1 cellular context compared by ENCODE assay signal in the genomic region with DNA sequence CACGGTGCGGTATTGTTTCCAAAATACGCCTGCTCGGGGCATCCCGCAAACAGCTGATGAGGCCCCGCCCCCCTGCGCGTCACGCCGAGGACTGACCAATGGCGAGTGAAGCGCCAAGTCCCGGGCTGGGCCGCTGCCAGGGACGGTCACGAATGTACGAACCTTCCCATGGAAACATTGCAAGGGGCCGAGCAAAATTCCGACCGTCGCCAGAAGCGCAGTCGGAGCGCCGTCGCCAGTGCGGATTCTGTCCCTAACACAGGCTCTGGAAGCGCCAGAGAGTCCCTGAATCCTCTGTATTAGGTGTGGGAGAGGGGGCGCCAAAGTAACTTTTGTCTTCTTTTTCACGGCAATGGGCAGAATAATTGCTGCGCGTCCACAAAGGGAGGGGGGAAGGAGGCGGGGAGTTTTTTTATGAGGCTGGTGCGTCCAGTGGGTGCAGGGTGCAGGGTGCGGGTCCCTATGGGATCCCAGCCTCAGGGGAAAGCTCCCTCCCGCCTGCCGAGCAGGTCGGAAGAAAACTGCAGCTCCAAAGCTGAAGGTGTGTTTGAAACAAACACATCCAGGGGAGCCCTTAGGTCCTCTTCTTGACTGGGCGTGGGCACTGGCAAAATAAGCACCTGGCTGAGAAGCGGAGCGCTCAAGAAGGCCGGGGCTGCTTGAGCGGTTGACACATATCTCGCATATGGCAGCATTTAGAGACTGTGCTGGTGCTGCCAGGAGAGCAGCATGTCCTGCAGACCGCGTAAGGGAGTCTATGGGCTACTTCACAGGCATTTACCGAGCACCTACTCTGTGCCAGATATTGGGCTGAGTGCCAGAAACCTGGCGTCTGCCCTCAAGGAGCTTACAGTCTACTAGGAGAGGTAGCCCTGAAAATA.
TF ChIP-seq lines count a peak whose summit lies in the region.

Gene BMF, minus strand, starts transcription at position 25 of the 881 bp plus-strand sequence. CDS start 2,793 bp downstream, outside the sequence.

TF ChIP-seq in GM12878, 131 proteins besides CTCF, POLR2A, EP300 and RAD21 (continued from another document and continues in another):
- 0 out of 2 replicates have a peak, but pooled peaks have one; percentile 57 for TF ChIP-seq RCOR1 (conservative IDR thresholded peaks at IDR 0.05; ENCODE audit: low read depth, low read length)
- TF ChIP-seq, protein P1, sequence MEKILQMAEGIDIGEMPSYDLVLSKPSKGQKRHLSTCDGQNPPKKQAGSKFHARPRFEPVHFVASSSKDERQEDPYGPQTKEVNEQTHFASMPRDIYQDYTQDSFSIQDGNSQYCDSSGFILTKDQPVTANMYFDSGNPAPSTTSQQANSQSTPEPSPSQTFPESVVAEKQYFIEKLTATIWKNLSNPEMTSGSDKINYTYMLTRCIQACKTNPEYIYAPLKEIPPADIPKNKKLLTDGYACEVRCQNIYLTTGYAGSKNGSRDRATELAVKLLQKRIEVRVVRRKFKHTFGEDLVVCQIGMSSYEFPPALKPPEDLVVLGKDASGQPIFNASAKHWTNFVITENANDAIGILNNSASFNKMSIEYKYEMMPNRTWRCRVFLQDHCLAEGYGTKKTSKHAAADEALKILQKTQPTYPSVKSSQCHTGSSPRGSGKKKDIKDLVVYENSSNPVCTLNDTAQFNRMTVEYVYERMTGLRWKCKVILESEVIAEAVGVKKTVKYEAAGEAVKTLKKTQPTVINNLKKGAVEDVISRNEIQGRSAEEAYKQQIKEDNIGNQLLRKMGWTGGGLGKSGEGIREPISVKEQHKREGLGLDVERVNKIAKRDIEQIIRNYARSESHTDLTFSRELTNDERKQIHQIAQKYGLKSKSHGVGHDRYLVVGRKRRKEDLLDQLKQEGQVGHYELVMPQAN (conservative IDR thresholded peaks at IDR 0.05) = no peak; the same call in 1 of the 2 replicates
- TF ChIP-seq, protein P2, sequence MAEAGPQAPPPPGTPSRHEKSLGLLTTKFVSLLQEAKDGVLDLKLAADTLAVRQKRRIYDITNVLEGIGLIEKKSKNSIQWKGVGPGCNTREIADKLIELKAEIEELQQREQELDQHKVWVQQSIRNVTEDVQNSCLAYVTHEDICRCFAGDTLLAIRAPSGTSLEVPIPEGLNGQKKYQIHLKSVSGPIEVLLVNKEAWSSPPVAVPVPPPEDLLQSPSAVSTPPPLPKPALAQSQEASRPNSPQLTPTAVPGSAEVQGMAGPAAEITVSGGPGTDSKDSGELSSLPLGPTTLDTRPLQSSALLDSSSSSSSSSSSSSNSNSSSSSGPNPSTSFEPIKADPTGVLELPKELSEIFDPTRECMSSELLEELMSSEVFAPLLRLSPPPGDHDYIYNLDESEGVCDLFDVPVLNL (IDR thresholded peaks at IDR 0.05; ENCODE audit: low read depth, low read length) = peak; percentile 37; the same call in 1 of the 2 replicates
- TF ChIP-seq CUX1 (IDR thresholded peaks at IDR 0.05; ENCODE audit: insufficient replicate concordance, low read depth, low read length) = no peak
- no peak for TF ChIP-seq SMAD1 (IDR thresholded peaks at IDR 0.05; ENCODE audit: low read depth, partially characterized antibody)
- TF ChIP-seq, protein P3, sequence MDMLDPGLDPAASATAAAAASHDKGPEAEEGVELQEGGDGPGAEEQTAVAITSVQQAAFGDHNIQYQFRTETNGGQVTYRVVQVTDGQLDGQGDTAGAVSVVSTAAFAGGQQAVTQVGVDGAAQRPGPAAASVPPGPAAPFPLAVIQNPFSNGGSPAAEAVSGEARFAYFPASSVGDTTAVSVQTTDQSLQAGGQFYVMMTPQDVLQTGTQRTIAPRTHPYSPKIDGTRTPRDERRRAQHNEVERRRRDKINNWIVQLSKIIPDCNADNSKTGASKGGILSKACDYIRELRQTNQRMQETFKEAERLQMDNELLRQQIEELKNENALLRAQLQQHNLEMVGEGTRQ (IDR thresholded peaks at IDR 0.05; ENCODE audit: borderline replicate concordance, low read depth, low read length) = no peak
- no peak for TF ChIP-seq CBX3 (IDR thresholded peaks at IDR 0.05; ENCODE audit: borderline replicate concordance, low read depth)
- peak; percentile 8; the same call in 1 of the 2 replicates for TF ChIP-seq ZNF384 (IDR thresholded peaks at IDR 0.05; ENCODE audit: borderline replicate concordance, low read depth, low read length)
- TF ChIP-seq RELA (IDR thresholded peaks at IDR 0.05; ENCODE audit: borderline replicate concordance, partially characterized antibody) = no peak
- no peak for TF ChIP-seq JUND (IDR thresholded peaks at IDR 0.05; ENCODE audit: low read depth, low read length)
- no peak for TF ChIP-seq DPF2 (IDR thresholded peaks at IDR 0.05)
- no peak for TF ChIP-seq IRF4 (IDR thresholded peaks at IDR 0.05; ENCODE audit: low read depth, low read length)
- TF ChIP-seq BMI1 (IDR thresholded peaks at IDR 0.05; ENCODE audit: borderline replicate concordance) = no peak
- TF ChIP-seq EGR1 (IDR thresholded peaks at IDR 0.05; ENCODE audit: borderline replicate concordance in 1 of 2, low read depth in 2 of 2, low read length in 2 of 2) = peak in 1 of 2 experiments; percentile 24; a peak in 1 of 3 replicates
- no peak for TF ChIP-seq PML (IDR thresholded peaks at IDR 0.05; ENCODE audit: low read length)
- peak; percentile 42; the same call in 1 of the 2 replicates for TF ChIP-seq CHD2 (IDR thresholded peaks at IDR 0.05; ENCODE audit: borderline replicate concordance, low read depth, low read length)
- peak; percentile 94 for TF ChIP-seq RELB (IDR thresholded peaks at IDR 0.05; ENCODE audit: low read depth)
- TF ChIP-seq STAT1 (conservative IDR thresholded peaks at IDR 0.05) = no peak
- TF ChIP-seq SIN3A (IDR thresholded peaks at IDR 0.05; ENCODE audit: low read depth, low read length) = peak; percentile 89
- TF ChIP-seq MEF2A (IDR thresholded peaks at IDR 0.05; ENCODE audit: insufficient read depth, low read depth, low read length) = no peak
- TF ChIP-seq, protein P4, sequence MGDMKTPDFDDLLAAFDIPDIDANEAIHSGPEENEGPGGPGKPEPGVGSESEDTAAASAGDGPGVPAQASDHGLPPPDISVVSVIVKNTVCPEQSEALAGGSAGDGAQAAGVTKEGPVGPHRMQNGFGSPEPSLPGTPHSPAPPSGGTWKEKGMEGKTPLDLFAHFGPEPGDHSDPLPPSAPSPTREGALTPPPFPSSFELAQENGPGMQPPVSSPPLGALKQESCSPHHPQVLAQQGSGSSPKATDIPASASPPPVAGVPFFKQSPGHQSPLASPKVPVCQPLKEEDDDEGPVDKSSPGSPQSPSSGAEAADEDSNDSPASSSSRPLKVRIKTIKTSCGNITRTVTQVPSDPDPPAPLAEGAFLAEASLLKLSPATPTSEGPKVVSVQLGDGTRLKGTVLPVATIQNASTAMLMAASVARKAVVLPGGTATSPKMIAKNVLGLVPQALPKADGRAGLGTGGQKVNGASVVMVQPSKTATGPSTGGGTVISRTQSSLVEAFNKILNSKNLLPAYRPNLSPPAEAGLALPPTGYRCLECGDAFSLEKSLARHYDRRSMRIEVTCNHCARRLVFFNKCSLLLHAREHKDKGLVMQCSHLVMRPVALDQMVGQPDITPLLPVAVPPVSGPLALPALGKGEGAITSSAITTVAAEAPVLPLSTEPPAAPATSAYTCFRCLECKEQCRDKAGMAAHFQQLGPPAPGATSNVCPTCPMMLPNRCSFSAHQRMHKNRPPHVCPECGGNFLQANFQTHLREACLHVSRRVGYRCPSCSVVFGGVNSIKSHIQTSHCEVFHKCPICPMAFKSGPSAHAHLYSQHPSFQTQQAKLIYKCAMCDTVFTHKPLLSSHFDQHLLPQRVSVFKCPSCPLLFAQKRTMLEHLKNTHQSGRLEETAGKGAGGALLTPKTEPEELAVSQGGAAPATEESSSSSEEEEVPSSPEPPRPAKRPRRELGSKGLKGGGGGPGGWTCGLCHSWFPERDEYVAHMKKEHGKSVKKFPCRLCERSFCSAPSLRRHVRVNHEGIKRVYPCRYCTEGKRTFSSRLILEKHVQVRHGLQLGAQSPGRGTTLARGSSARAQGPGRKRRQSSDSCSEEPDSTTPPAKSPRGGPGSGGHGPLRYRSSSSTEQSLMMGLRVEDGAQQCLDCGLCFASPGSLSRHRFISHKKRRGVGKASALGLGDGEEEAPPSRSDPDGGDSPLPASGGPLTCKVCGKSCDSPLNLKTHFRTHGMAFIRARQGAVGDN (IDR thresholded peaks at IDR 0.05) = no peak; the same call in 1 of the 2 replicates
- TF ChIP-seq, protein P5, sequence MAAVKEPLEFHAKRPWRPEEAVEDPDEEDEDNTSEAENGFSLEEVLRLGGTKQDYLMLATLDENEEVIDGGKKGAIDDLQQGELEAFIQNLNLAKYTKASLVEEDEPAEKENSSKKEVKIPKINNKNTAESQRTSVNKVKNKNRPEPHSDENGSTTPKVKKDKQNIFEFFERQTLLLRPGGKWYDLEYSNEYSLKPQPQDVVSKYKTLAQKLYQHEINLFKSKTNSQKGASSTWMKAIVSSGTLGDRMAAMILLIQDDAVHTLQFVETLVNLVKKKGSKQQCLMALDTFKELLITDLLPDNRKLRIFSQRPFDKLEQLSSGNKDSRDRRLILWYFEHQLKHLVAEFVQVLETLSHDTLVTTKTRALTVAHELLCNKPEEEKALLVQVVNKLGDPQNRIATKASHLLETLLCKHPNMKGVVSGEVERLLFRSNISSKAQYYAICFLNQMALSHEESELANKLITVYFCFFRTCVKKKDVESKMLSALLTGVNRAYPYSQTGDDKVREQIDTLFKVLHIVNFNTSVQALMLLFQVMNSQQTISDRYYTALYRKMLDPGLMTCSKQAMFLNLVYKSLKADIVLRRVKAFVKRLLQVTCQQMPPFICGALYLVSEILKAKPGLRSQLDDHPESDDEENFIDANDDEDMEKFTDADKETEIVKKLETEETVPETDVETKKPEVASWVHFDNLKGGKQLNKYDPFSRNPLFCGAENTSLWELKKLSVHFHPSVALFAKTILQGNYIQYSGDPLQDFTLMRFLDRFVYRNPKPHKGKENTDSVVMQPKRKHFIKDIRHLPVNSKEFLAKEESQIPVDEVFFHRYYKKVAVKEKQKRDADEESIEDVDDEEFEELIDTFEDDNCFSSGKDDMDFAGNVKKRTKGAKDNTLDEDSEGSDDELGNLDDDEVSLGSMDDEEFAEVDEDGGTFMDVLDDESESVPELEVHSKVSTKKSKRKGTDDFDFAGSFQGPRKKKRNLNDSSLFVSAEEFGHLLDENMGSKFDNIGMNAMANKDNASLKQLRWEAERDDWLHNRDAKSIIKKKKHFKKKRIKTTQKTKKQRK (IDR thresholded peaks at IDR 0.05; ENCODE audit: low read depth, low read length) = no peak
- TF ChIP-seq, protein P6, sequence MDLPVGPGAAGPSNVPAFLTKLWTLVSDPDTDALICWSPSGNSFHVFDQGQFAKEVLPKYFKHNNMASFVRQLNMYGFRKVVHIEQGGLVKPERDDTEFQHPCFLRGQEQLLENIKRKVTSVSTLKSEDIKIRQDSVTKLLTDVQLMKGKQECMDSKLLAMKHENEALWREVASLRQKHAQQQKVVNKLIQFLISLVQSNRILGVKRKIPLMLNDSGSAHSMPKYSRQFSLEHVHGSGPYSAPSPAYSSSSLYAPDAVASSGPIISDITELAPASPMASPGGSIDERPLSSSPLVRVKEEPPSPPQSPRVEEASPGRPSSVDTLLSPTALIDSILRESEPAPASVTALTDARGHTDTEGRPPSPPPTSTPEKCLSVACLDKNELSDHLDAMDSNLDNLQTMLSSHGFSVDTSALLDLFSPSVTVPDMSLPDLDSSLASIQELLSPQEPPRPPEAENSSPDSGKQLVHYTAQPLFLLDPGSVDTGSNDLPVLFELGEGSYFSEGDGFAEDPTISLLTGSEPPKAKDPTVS (IDR thresholded peaks at IDR 0.05; ENCODE audit: low read depth, low read length) = no peak
- no peak for TF ChIP-seq KAT2A (conservative IDR thresholded peaks at IDR 0.05; ENCODE audit: control insufficient read depth, low read depth, low read length)
- no peak for TF ChIP-seq BRCA1 (IDR thresholded peaks at IDR 0.05; ENCODE audit: low read depth, low read length)
